Comparison of ENCODE assay signal across 1 cellular context in genomic region chr1:37482004-37482785, GRCh38.
TF ChIP-seq lines count a peak whose summit lies in the region.

No MANE protein-coding gene starts in this region.

TF ChIP-seq in K562, 482 proteins besides CTCF, POLR2A, EP300 and RAD21 (continued from another document):
- no peak for TF ChIP-seq SRSF9 (IDR thresholded peaks at IDR 0.05; ENCODE audit: borderline replicate concordance, low read depth, low read length)
- TF ChIP-seq C11orf30 (IDR thresholded peaks at IDR 0.05; ENCODE audit: low read depth): no peak
- no peak for TF ChIP-seq CEBPG (CRISPR knock-in tag; IDR thresholded peaks at IDR 0.05)
- no peak for TF ChIP-seq CEBPG (tag; conservative IDR thresholded peaks at IDR 0.05 in 1 of 2, IDR thresholded peaks at IDR 0.05 in 1 of 2)
- no peak for TF ChIP-seq HLTF (IDR thresholded peaks at IDR 0.05)
- no peak for TF ChIP-seq SMC3 (conservative IDR thresholded peaks at IDR 0.05; ENCODE audit: insufficient read depth, low read depth, low read length)
